Comparison of ENCODE assay signal across 8 cellular contexts in the genomic region with DNA sequence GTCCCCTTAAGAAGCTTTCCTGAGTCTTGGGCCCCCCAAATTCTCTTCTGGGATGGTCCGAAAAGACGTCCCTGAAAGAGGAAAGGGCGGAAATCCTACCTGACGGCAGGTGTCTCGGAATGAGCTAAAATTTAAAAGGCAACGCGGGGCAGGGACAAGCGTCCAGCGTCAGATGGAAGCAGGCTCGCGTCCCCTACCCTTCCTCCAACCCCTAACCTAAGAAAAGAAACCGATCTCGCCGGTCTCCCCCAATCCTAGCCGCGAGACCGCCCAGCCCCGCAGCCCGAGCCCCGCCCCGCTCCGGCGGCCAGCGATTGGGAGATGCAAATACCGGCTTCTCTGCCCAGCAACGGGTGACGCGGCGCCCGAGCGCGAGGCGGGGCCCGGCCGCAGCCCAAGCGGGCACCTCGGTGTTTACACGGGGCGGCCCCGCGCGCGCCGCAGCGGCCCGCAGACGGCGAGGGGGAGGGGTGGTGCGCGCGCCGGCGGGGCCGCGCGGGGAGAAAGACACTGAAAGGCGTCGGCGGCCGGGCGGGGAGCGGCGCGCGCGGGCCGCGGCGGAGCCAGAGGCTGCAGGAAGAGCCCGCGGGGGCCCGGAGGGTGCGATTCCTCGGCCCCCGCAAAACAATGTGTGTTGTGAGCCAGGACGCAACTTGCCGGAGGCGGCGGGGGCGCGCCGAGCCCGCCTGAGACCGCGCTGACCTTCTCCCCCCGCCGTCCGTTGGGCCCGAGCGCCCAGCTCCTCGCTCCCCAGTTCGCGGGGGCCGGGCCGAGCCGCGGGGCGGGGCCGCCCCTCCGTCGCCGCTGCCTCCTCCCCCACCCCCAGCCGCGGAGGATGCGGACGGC. TPM values are rescaled to one million over a fixed set of nuclear protein-coding genes. Genes with fewer than 3 reads are reported as not detected.
A peak's percentile ranks its signal among the peaks of the same experiment; 100 is the strongest.
DNase-seq lines count a peak whose midpoint lies in the region; ATAC-seq lines count a peak whose summit lies in the region.

A gene (plus strand): TSS at position 510 of the 846 bp plus-strand sequence. CDS start 373 bp downstream, outside the sequence.

- DNase-seq in EH (ENCODE audit: low read depth) = peak; percentile 92
- peak; percentile 86 for DNase-seq in GOT3 (lab: John Stamatoyannopoulos, UW)
- DNase-seq in LHCN-M2 (ENCODE audit: low read depth) = peak; percentile 85
- peak; percentile 96 for DNase-seq in RKO (ENCODE audit: low spot score)
- peak; percentile 93 to 95 for DNase-seq in activated T-helper 1 cell treated with anti-CD3 and anti-CD28 coated beads, Interleukin-2, amount 50 U/mL, for 16 hours (ENCODE audit: low read depth in 1 of 2, low spot score in 1 of 2)
- DNase-seq in fibroblast of gingiva (ENCODE audit: low read depth) = peak; percentile 88
- peak; percentile 98 for DNase-seq in naive B cell

- H3K36me3 Mint-ChIP-seq in naive B cell = no peaks in the 10 kb centered on the region
- H3K36me3 Mint-ChIP-seq in stimulated activated memory B cell treated with anti-CD40 and anti-IgM and Interleukin-4, amounts not matched to agents 10 μg/mL and 1 μg/mL and 100 μg/mL, for 72 hours = peaks cover 10% of the 10 kb centered on the region

- peak within 1 kb of the TSS; percentile 80 to 98 (median 96) for H3K27ac Mint-ChIP-seq in naive B cell
- H3K27ac Mint-ChIP-seq in stimulated activated memory B cell treated with anti-CD40 and anti-IgM and Interleukin-4, amounts not matched to agents 10 μg/mL and 1 μg/mL and 100 μg/mL, for 72 hours = peak within 1 kb of the TSS; percentile 85

- peak; percentile 73 to 76 for ATAC-seq in naive B cell (ENCODE audit: low read depth in 2 of 2)
- peak; percentile 86 for ATAC-seq in stimulated activated memory B cell treated with anti-CD40 and anti-IgM and Interleukin-4, amounts not matched to agents 10 μg/mL and 1 μg/mL and 100 μg/mL, for 72 hours

- no peaks in the 10 kb centered on the region for H3K27me3 Mint-ChIP-seq in naive B cell
- no peaks in the 10 kb centered on the region for H3K27me3 Mint-ChIP-seq in stimulated activated memory B cell treated with anti-CD40 and anti-IgM and Interleukin-4, amounts not matched to agents 10 μg/mL and 1 μg/mL and 100 μg/mL, for 72 hours

- H3K9me3 Mint-ChIP-seq in naive B cell = no peaks in the 10 kb centered on the region
- no peaks in the 10 kb centered on the region for H3K9me3 Mint-ChIP-seq in stimulated activated memory B cell treated with anti-CD40 and anti-IgM and Interleukin-4, amounts not matched to agents 10 μg/mL and 1 μg/mL and 100 μg/mL, for 72 hours

- peaks cover 32 to 38% (median 36%) of the 10 kb centered on the region in 3 donors for H3K4me1 Mint-ChIP-seq in naive B cell
- peaks cover 48% of the 10 kb centered on the region for H3K4me1 Mint-ChIP-seq in stimulated activated memory B cell treated with anti-CD40 and anti-IgM and Interleukin-4, amounts not matched to agents 10 μg/mL and 1 μg/mL and 100 μg/mL, for 72 hours

- peak within 1 kb of the TSS; percentile 85 to 99 (median 94) for H3K4me3 Mint-ChIP-seq in naive B cell
- H3K4me3 Mint-ChIP-seq in stimulated activated memory B cell treated with anti-CD40 and anti-IgM and Interleukin-4, amounts not matched to agents 10 μg/mL and 1 μg/mL and 100 μg/mL, for 72 hours = peak within 1 kb of the TSS; percentile 93

RNA-seq across cellular contexts. Expression of the gene that starts here (rescaled TPM):
- total RNA-seq in LHCN-M2 (2014; rRNA removed) = 8.2 and 9.9 TPM in 2 replicates
- polyA plus RNA-seq in LHCN-M2 (2012) = 11.5 TPM
- 1 to 10 TPM in 2 of 6 donors, under 1 TPM in 4; 0.15 to 1.7 (median 0.95) TPM for polyA plus RNA-seq in naive B cell (ENCODE audit: low read depth in 6 of 6)

Comparison
In these comparisons a context has a peak if more than half of its experiments do, and no peak if none do; other contexts are left out.
1. Peak in every context shown above with its lines: DNase-seq and ATAC-seq.